ENCODE assay signal across 19 cellular contexts in the genomic region with DNA sequence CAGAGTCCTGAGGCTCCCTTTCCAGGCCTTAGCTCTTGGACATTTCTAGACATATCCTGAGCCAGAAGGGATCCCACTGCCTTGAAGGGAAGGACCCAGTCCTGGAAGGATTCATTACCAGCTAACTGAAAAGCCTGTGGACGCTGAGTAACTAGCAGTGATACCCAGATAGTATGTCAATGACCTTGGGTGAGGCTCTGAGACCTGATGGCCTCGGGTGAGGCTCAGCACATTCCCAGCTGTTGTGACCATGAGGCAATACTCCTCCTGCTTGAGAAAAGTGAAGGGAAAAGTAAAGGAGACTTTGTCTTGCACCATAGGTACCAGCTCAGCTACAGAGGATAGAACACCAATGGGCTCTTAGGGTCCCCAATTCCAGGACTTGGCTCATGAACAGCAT.
"Had no signal": no experiment of that assay in that cellular context is flagged by ENCODE, and none has a peak within 500 bp of the region (broad histone marks: within the 10 kb centered on the region; RNA-seq: fewer than 3 reads in every experiment).

No MANE protein-coding gene starts in this region.

- H3K4me1 ChIP-seq: gastrocnemius medialis, heart right ventricle, left lung, lower lobe of right lung had no signal

- H3K36me3 Mint-ChIP-seq: naive thymus-derived CD4-positive, alpha-beta T cell had no signal

- H3K9me3 ChIP-seq: gastrocnemius medialis, left lung, lower lobe of right lung had no signal

- H3K27ac ChIP-seq: coronary artery, dorsolateral prefrontal cortex, esophagus muscularis mucosa, gastrocnemius medialis, heart right ventricle, left lung, lower lobe of right lung had no signal

- H3K4me1 Mint-ChIP-seq: naive thymus-derived CD4-positive, alpha-beta T cell had no signal

- H3K27me3 ChIP-seq: dorsolateral prefrontal cortex, esophagus muscularis mucosa, gastrocnemius medialis, heart right ventricle, left lung had no signal

- H3K27me3 Mint-ChIP-seq: naive thymus-derived CD4-positive, alpha-beta T cell had no signal

- H3K27ac Mint-ChIP-seq: naive thymus-derived CD4-positive, alpha-beta T cell had no signal

- H3K4me3 Mint-ChIP-seq: naive thymus-derived CD4-positive, alpha-beta T cell had no signal

- H3K36me3 ChIP-seq: esophagus muscularis mucosa, gastrocnemius medialis, heart right ventricle, left lung, lower lobe of right lung had no signal

- DNase-seq: dermis blood vessel endothelial cell; dorsolateral prefrontal cortex; effector CD4-positive, alpha-beta T cell; effector memory CD4-positive, alpha-beta T cell; foreskin melanocyte; gastrocnemius medialis; glutamatergic neuron; head of caudate nucleus; heart right ventricle; hippocampal formation; left cardiac atrium; left lung; left ventricle myocardium superior; lower lobe of right lung; mesendoderm; midbrain; naive thymus-derived CD4-positive, alpha-beta T cell had no signal

- H3K4me3 ChIP-seq: coronary artery, dorsolateral prefrontal cortex, esophagus muscularis mucosa, gastrocnemius medialis, heart right ventricle, left lung, lower lobe of right lung had no signal

- ATAC-seq: gastrocnemius medialis, heart right ventricle, left cardiac atrium, left lung, left ventricle myocardium superior, lower lobe of right lung had no signal
